11 cellular contexts compared by ENCODE assay signal in the genomic region with DNA sequence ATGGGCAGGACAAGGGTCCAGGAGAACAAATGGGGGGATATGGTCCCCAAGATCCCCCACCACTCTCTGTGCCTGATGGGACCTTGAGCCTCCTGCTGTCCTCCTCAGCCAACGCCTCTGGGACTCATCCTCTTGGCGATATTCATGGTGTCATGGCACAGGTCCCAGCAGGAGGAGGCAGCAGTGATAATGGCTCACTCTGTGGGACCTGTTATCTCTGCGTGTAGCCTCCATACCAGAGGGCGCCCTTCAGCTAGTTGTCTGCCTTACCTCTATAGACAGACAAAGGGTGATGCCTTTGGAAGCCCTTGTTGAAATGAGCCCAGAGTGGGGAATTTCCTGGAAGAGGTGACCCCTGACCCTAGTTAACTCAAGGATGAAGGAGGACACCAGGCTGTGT. TPM values are rescaled to one million over a fixed set of nuclear protein-coding genes. Genes with fewer than 3 reads are reported as not detected.
A peak's percentile ranks its signal among the peaks of the same experiment; 100 is the strongest.
DNase-seq lines count a peak whose midpoint lies in the region; ATAC-seq and TF ChIP-seq lines count a peak whose summit lies in the region.
"Had no signal": no experiment of that assay in that cellular context is flagged by ENCODE, and none has a peak within 500 bp of the region (broad histone marks: within the 10 kb centered on the region; RNA-seq: fewer than 3 reads in every experiment).

No MANE protein-coding gene starts in this region.

- TF ChIP-seq CTCF in dorsolateral prefrontal cortex (IDR thresholded peaks at IDR 0.05 in 54 of 56, conservative IDR thresholded peaks at IDR 0.05 in 2 of 56; ENCODE audit: low read depth in 1 of 56, partially characterized antibody in 56 of 56): peak in 5 of 56 donors; percentile 9 to 23 (median 16)
- no peak for TF ChIP-seq CTCF in thoracic aorta (IDR thresholded peaks at IDR 0.05)
- no peak for TF ChIP-seq CTCF in thyroid gland (IDR thresholded peaks at IDR 0.05)

- ATAC-seq in Right ventricle myocardium inferior: peak; percentile 27
- no peak for ATAC-seq in thoracic aorta (ENCODE audit: insufficient number of reproducible peaks, low FRiP score, low read depth)
- ATAC-seq in HG02973 (IDR thresholded peaks at IDR 0.05; ENCODE audit: unreplicated experiment): no peak
- ATAC-seq in GM21360 (IDR thresholded peaks at IDR 0.05; ENCODE audit: unreplicated experiment): no peak

- H3K4me1 ChIP-seq in thoracic aorta (ENCODE audit: control insufficient read depth in 1 of 2, low read depth in 2 of 2): peaks cover 12 to 51% of the 10 kb centered on the region in 2 donors
- H3K4me1 ChIP-seq in thyroid gland: peaks cover 0 to 2% of the 10 kb centered on the region in 2 donors

- H3K27me3 ChIP-seq in dorsolateral prefrontal cortex (no peaks in the 10 kb centered on the region), thoracic aorta (replicated peaks; ENCODE audit: insufficient read depth) (no peaks in the 10 kb centered on the region), thyroid gland (no peaks in the 10 kb centered on the region)

- peaks cover 11% of the 10 kb centered on the region for H3K36me3 ChIP-seq in thoracic aorta
- H3K36me3 ChIP-seq in thyroid gland: peaks cover 0 to 5% of the 10 kb centered on the region in 2 donors

- H3K4me3 ChIP-seq in dorsolateral prefrontal cortex: no peak overlapping the region
- H3K4me3 ChIP-seq in thoracic aorta: no peak overlapping the region
- H3K4me3 ChIP-seq in thyroid gland (replicated peaks in 1 of 3): no peak overlapping the region

- DNase-seq in Right ventricle myocardium inferior (ENCODE audit: missing footprints): no peak
- no peak for DNase-seq in cardiac septum (ENCODE audit: low spot score)
- peak; percentile 14 for DNase-seq in NCI-H510A treated with DMSO at 0.1 percent for 48 hours (lab: John Stamatoyannopoulos, UW)
- DNase-seq in dorsolateral prefrontal cortex: peak in 3 of 10 donors; percentile 44 to 58 (median 49)
- no peak for DNase-seq in thoracic aorta (ENCODE audit: low spot score)
- DNase-seq in thyroid gland: no peak
- DNase-seq: activated gamma-delta T cell treated with Interleukin-2 at 50 U/mL for 16 hours, T-helper 1 cell had no signal

- H3K27ac ChIP-seq in dorsolateral prefrontal cortex: peak overlapping the region in 56 of 59 donors; percentile 46 to 99 (median 96)
- peak overlapping the region; percentile 7 to 8 for H3K27ac ChIP-seq in thoracic aorta
- H3K27ac ChIP-seq in thyroid gland: no peak overlapping the region

- TF ChIP-seq POLR2A in thyroid gland (IDR thresholded peaks at IDR 0.05): no peak

- intact Hi-C loops in Right ventricle myocardium inferior (cut with DNase I): no loop called here
- intact Hi-C loops in cardiac septum (cut with DNase I): loop anchor here (2.0 kb wide), 1 partner anchor 40 kb away; no protein-coding TSS in a partner anchor
- intact Hi-C loops in dorsolateral prefrontal cortex (cut with DNase I): no loop called here
- intact Hi-C loops in thyroid gland (cut with DNase I): no loop called here

- H3K9me3 ChIP-seq in thoracic aorta: no peaks in the 10 kb centered on the region
- H3K9me3 ChIP-seq in thyroid gland: no peaks in the 10 kb centered on the region

- WGBS in thyroid gland, 2 donors: 76 to 80% methylated on average over 4 of the region's 4 CpGs

RNA-seq across cellular contexts. Expression of a gene that starts 7.4 kb away (rescaled TPM):
- total RNA-seq in Right ventricle myocardium inferior: 80.2 TPM
- total RNA-seq in cardiac septum: 202 TPM
- total RNA-seq in dorsolateral prefrontal cortex: 100 to 1,000 TPM in 3 of 120 experiments, 10 to 100 TPM in 117; 45.2 to 122 (median 62.1) TPM
- 100 to 1,000 TPM in 1 of 2 donors, 10 to 100 TPM in 1; 84.2 to 108 TPM for total RNA-seq in thoracic aorta
- 10 to 100 TPM; 33.3 to 44.4 (median 42.0) TPM for total RNA-seq in thyroid gland

RNA-seq across cellular contexts. Expression of a gene that starts 24.4 kb away (rescaled TPM):
- total RNA-seq in Right ventricle myocardium inferior: not detected
- 0.57 TPM for total RNA-seq in cardiac septum
- total RNA-seq in dorsolateral prefrontal cortex: under 1 TPM in 16 of 120 experiments, not detected in 104; 0.16 to 0.51 (median 0.24) TPM
- not detected for total RNA-seq in thoracic aorta
- not detected for total RNA-seq in thyroid gland
- total RNA-seq: pulmonary artery endothelial cell had no signal

RNA-seq across cellular contexts. Expression of a gene that starts 41.7 kb away (rescaled TPM):
- total RNA-seq in Right ventricle myocardium inferior: 440 TPM
- total RNA-seq in cardiac septum: 505 TPM
- total RNA-seq in dorsolateral prefrontal cortex: 100 to 1,000 TPM in 90 of 120 experiments, 10 to 100 TPM in 30; 39.4 to 400 (median 145) TPM
- not detected for total RNA-seq in thoracic aorta
- 10 to 100 TPM; 15.7 to 64.1 (median 32.4) TPM for total RNA-seq in thyroid gland
- total RNA-seq: pulmonary artery endothelial cell had no signal

Comparison
In these comparisons a context has a peak if more than half of its experiments do, and no peak if none do; other contexts are left out.
1. H3K27ac ChIP-seq: peak in dorsolateral prefrontal cortex (56 of 59) and thoracic aorta (2 of 2); none in thyroid gland (0 of 3).
2. RNA of a gene that starts 41.7 kb away (total RNA-seq): 505 TPM in cardiac septum (single experiment), 440 TPM in Right ventricle myocardium inferior (single experiment), 39.4 to 400 TPM in dorsolateral prefrontal cortex and 15.7 to 64.1 TPM in thyroid gland; not detected in thoracic aorta; every median in the first group is over 10 times any median in the second.